8 cellular contexts compared by ENCODE assay signal in genomic region chr10:6445671-6446278, GRCh38.
DNase-seq lines count a peak whose midpoint lies in the region; ATAC-seq, FAIRE-seq and TF ChIP-seq lines count a peak whose summit lies in the region.

No MANE protein-coding gene starts in this region.

- TF ChIP-seq EP300 in SK-N-SH (IDR thresholded peaks at IDR 0.05; ENCODE audit: borderline replicate concordance in 1 of 2, low read depth in 1 of 2, low read length in 1 of 2): no peak

- ATAC-seq in activated naive CD8-positive, alpha-beta T cell treated with anti-CD3 and anti-CD28 coated beads, Interleukin-2, amount 10 ng/mL, durations not matched to agents 7 days and 5 days (ENCODE audit: low read depth): no peak
- ATAC-seq in gastrocnemius medialis (peak; percentile 87 to 94), GM21423 (IDR thresholded peaks at IDR 0.05; ENCODE audit: unreplicated experiment) (no peak), HG02884 (IDR thresholded peaks at IDR 0.05; ENCODE audit: unreplicated experiment) (no peak)

- peak overlapping the region; percentile 69 for H3K27ac Mint-ChIP-seq in activated naive CD8-positive, alpha-beta T cell treated with anti-CD3 and anti-CD28 coated beads, Interleukin-2, amount 10 ng/mL, durations not matched to agents 7 days and 5 days

- H3K9me3 ChIP-seq in SK-N-SH (no peaks in the 10 kb centered on the region), left ventricle myocardium inferior (replicated peaks) (no peaks in the 10 kb centered on the region), gastrocnemius medialis (no peaks in the 10 kb centered on the region)

- H3K27me3 ChIP-seq in SK-N-SH (ENCODE audit: insufficient read depth): peaks cover 5% of the 10 kb centered on the region; the same call in 1 of the 2 replicates
- H3K27me3 ChIP-seq in left ventricle myocardium inferior (ENCODE audit: low read depth): peaks cover under 1% of the 10 kb centered on the region
- H3K27me3 ChIP-seq in gastrocnemius medialis: no peaks in the 10 kb centered on the region

- TF ChIP-seq RAD21 in SK-N-SH (IDR thresholded peaks at IDR 0.05; ENCODE audit: low read length): peak; percentile 61

- FAIRE-seq in GM18507 (lab: Jason Lieb, UNC): peak; percentile 73

- H3K36me3 Mint-ChIP-seq in activated naive CD8-positive, alpha-beta T cell treated with anti-CD3 and anti-CD28 coated beads, Interleukin-2, amount 10 ng/mL, durations not matched to agents 7 days and 5 days: peaks cover 50% of the 10 kb centered on the region

- DNase-seq in A172 (ENCODE audit: low spot score) (peak; percentile 37), GM18507 (ENCODE audit: extremely low spot score, insufficient read length, low read depth) (peak; percentile 18), SK-N-SH (peak; percentile 38), left ventricle myocardium inferior (peak; percentile 25), gastrocnemius medialis (peak; percentile 41 to 66)
- peak; percentile 64 for DNase-seq in activated naive CD8-positive, alpha-beta T cell treated with anti-CD3 and anti-CD28 coated beads, Interleukin-2, amount 10 ng/mL, durations not matched to agents 7 days and 5 days

- H3K4me3 ChIP-seq in SK-N-SH (ENCODE audit: low read depth in 2 of 2, low read length in 1 of 2) (no peak overlapping the region), left ventricle myocardium inferior (no peak overlapping the region), gastrocnemius medialis (peak overlapping the region in 1 of 4 donors; percentile 31)

- peak overlapping the region; percentile 3 for H3K4me3 Mint-ChIP-seq in activated naive CD8-positive, alpha-beta T cell treated with anti-CD3 and anti-CD28 coated beads, Interleukin-2, amount 10 ng/mL, durations not matched to agents 7 days and 5 days

- in situ Hi-C loops in gastrocnemius medialis (cut with MboI; ENCODE audit: low sequenced_read_pairs in 4 of 4): loop anchor here (10.0 to 25.0 kb wide), 3 partner anchors 217 to 229 kb away; no protein-coding TSS in a partner anchor

- POLR2A ChIA-PET in SK-N-SH (lab: Yijun Ruan, JAX): no interaction called here
- POLR2A ChIA-PET in activated naive CD8-positive, alpha-beta T cell treated with anti-CD3 and anti-CD28 coated beads, Interleukin-2, amount 10 ng/mL, durations not matched to agents 7 days and 5 days (lab: Charles Lee): interaction anchor here (0.7 to 2.5 kb wide), 5 partner anchors 133 to 156 kb away, joined by 3 to 14 read pairs (median 6); no protein-coding TSS in a partner anchor

- whole genome bisulfite sequencing in SK-N-SH (ENCODE audit: low lambda C conversion rate): 21% methylated on average over 11 of the region's 11 CpGs

- no peak overlapping the region; the same call in 1 of the 2 replicates for H3K4me2 ChIP-seq in SK-N-SH

- H3K4me1 ChIP-seq in SK-N-SH (ENCODE audit: control insufficient read depth in 1 of 2, insufficient read depth in 2 of 2, low read depth in 1 of 2, low read length in 1 of 2) (no peaks in the 10 kb centered on the region), left ventricle myocardium inferior (no peaks in the 10 kb centered on the region), gastrocnemius medialis (peaks cover 8 to 11% of the 10 kb centered on the region in 2 donors)

- intact Hi-C loops in left ventricle myocardium inferior (cut with micrococcal nuclease) (no loop called here), gastrocnemius medialis (cut with DNase I; ENCODE audit: low total_unique reads) (loop anchor here (1.0 to 10.0 kb wide), 3 partner anchors 135 to 229 kb away; partner anchors contain the start of gene PRKCQ)

- CTCF ChIA-PET in SK-N-SH (lab: Yijun Ruan, JAX): interaction anchor here (0.7 to 3.0 kb wide), 24 partner anchors 9 to 373 kb away, joined by 3 to 13 read pairs (median 4); partner anchors contain the start of gene PFKFB3

- no peak overlapping the region for H3K9ac ChIP-seq in SK-N-SH

- H3K36me3 ChIP-seq in SK-N-SH (replicated peaks in 1 of 2; ENCODE audit: control insufficient read depth in 1 of 2, insufficient read depth in 2 of 2, low read length in 1 of 2) (no peaks in the 10 kb centered on the region), left ventricle myocardium inferior (no peaks in the 10 kb centered on the region), gastrocnemius medialis (no peaks in the 10 kb centered on the region)

- H3K79me2 ChIP-seq in SK-N-SH (ENCODE audit: insufficient read depth): no peaks in the 10 kb centered on the region; the same call in 1 of the 2 replicates

- no peak for TF ChIP-seq POLR2A in gastrocnemius medialis (IDR thresholded peaks at IDR 0.05)

- no peaks in the 10 kb centered on the region for H3F3A ChIP-seq in SK-N-SH (replicated peaks; ENCODE audit: insufficient read depth)

- TF ChIP-seq CTCF in SK-N-SH (IDR thresholded peaks at IDR 0.05) (peak; percentile 70), left ventricle myocardium inferior (IDR thresholded peaks at IDR 0.05; ENCODE audit: borderline replicate concordance) (peak; percentile 61), gastrocnemius medialis (IDR thresholded peaks at IDR 0.05 in 4 of 5, conservative IDR thresholded peaks at IDR 0.05 in 1 of 5) (peak; percentile 49 to 65 (median 58))

- no peaks in the 10 kb centered on the region for H3K27me3 Mint-ChIP-seq in activated naive CD8-positive, alpha-beta T cell treated with anti-CD3 and anti-CD28 coated beads, Interleukin-2, amount 10 ng/mL, durations not matched to agents 7 days and 5 days

- H4K20me1 ChIP-seq in SK-N-SH (ENCODE audit: insufficient read depth): no peaks in the 10 kb centered on the region

- no peaks in the 10 kb centered on the region for H3K9me2 ChIP-seq in SK-N-SH

- H3K9me3 Mint-ChIP-seq in activated naive CD8-positive, alpha-beta T cell treated with anti-CD3 and anti-CD28 coated beads, Interleukin-2, amount 10 ng/mL, durations not matched to agents 7 days and 5 days: no peaks in the 10 kb centered on the region

- H3K27ac ChIP-seq in SK-N-SH (ENCODE audit: low read depth in 2 of 2, low read length in 1 of 2) (no peak overlapping the region), left ventricle myocardium inferior (replicated peaks) (no peak overlapping the region), gastrocnemius medialis (peak overlapping the region; percentile 45 to 83 (median 72))

- H3K4me1 Mint-ChIP-seq in activated naive CD8-positive, alpha-beta T cell treated with anti-CD3 and anti-CD28 coated beads, Interleukin-2, amount 10 ng/mL, durations not matched to agents 7 days and 5 days: peaks cover 18% of the 10 kb centered on the region

- no peak overlapping the region; the same call in 1 of the 2 replicates for H2AFZ ChIP-seq in SK-N-SH (ENCODE audit: low read depth)

TF ChIP-seq in SK-N-SH, 30 proteins besides CTCF, POLR2A, EP300 and RAD21:
- TF ChIP-seq SMC3 (IDR thresholded peaks at IDR 0.05; ENCODE audit: low read depth, low read length) (peak; percentile 52), USF1 (IDR thresholded peaks at IDR 0.05; ENCODE audit: borderline replicate concordance, low read depth) (no peak)

Comparison
In these comparisons a context has a peak if more than half of its experiments do, and no peak if none do; other contexts are left out.
1. H3K27ac ChIP-seq: peak in gastrocnemius medialis (4 of 4); none in SK-N-SH (0 of 2) and left ventricle myocardium inferior (single experiment).
2. ATAC-seq: peak in gastrocnemius medialis (2 of 2); none in activated naive CD8-positive, alpha-beta T cell treated with anti-CD3 and anti-CD28 coated beads, Interleukin-2, amount 10 ng/mL, durations not matched to agents 7 days and 5 days (single experiment), GM21423 (single experiment) and HG02884 (single experiment).
3. Peak in every context shown above with its lines, with median percentiles within 50 percentile points of each other: DNase-seq and CTCF ChIP-seq.